In the genomic region with DNA sequence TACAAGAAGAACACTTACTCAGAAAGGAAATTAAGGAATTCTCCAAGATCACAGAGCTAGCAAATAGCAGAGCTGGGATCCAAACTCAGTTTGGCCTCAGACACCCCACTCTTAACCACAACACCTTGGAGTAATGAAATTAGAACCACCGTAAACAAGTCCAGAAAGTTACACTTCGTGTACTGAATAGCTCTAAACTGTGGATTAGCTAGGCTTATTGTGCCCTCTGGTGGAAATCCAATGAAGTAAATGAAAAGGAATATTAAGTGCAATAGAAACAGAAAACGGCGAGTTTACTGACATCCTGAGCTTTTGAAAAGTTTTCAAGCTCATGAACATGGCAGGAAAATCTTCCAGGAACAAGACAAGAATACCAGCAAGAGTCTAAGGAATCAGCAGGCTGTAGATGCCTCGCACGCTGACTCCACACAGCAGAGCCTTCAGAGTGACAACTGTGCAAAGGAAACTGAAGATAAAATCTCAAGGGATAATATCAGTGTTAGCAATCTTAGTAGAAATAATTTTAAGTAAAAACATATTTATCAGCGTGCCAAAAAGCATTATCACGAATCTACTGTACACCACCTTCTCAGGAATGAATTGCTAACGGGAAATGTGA, we compare ENCODE assay signal across 8 cellular contexts. TPM values are rescaled to one million over a fixed set of nuclear protein-coding genes. Genes with fewer than 3 reads are reported as not detected.
A peak's percentile ranks its signal among the peaks of the same experiment; 100 is the strongest.
DNase-seq lines count a peak whose midpoint lies in the region; ATAC-seq, FAIRE-seq and TF ChIP-seq lines count a peak whose summit lies in the region.

No MANE protein-coding gene starts in this region.

- no TSS peak for BruUV-seq in GM12878 (replicated peaks; lab: Mats Ljungman, UMichigan)

- H4K20me1 ChIP-seq in GM12878 (ENCODE audit: control insufficient read depth, insufficient read depth): no peaks in the 10 kb centered on the region

- H2AFZ ChIP-seq in GM12878 (ENCODE audit: control insufficient read depth, low read depth, low read length): peak overlapping the region; percentile 6

- H3K9me3 Mint-ChIP-seq in CD8-positive, alpha-beta T cell: no peaks in the 10 kb centered on the region

- intact Hi-C loops in CD8-positive, alpha-beta T cell (cut with DNase I, micrococcal nuclease): loop anchor here (1.0 to 10.0 kb wide), 4 partner anchors 74 to 1273 kb away; no protein-coding TSS in a partner anchor
- intact Hi-C loops in GM12878 (cut with micrococcal nuclease; ENCODE audit: unreplicated experiment) (loop anchor here (1.0 to 2.0 kb wide), 2 partner anchors 84 to 199 kb away; no protein-coding TSS in a partner anchor), kidney (cut with DNase I) (no loop called here)

- POLR2A ChIA-PET in CD8-positive, alpha-beta T cell (lab: Charles Lee): no interaction called here
- POLR2A ChIA-PET in GM12878 (lab: Charles Lee): no interaction called here

- TF ChIP-seq POLR2A in GM12878 (IDR thresholded peaks at IDR 0.05; ENCODE audit: low read depth, low read length): no peak

- H3K79me2 ChIP-seq in GM12878 (ENCODE audit: control insufficient read depth, insufficient read depth, low read length): no peaks in the 10 kb centered on the region

- no peaks in the 10 kb centered on the region for H3K4me1 ChIP-seq in CD8-positive, alpha-beta T cell (ENCODE audit: insufficient read depth, low read length)
- no peaks in the 10 kb centered on the region for H3K4me1 ChIP-seq in GM12878 (ENCODE audit: control insufficient read depth, insufficient read depth, low read length)
- H3K4me1 ChIP-seq in kidney (ENCODE audit: control insufficient read depth in 1 of 2, insufficient read depth in 1 of 2, low read depth in 1 of 2, low read length in 2 of 2): no peaks in the 10 kb centered on the region

- peak; percentile 49 for FAIRE-seq in GM12878 (lab: Jason Lieb, UNC)
- FAIRE-seq in kidney (lab: Jason Lieb, UNC): peak; percentile 77

- SMC1A ChIA-PET in GM12878 (lab: Charles Lee; ENCODE audit: uncharacterized antibody, unreplicated experiment): interaction anchor here (0.7 to 1.9 kb wide), 14 partner anchors 10 to 396 kb away, joined by 3 to 10 read pairs (median 4); no protein-coding TSS in a partner anchor

- TF ChIP-seq CTCF in CD8-positive, alpha-beta T cell (IDR thresholded peaks at IDR 0.05): peak; percentile 63
- TF ChIP-seq CTCF in GM12878 (IDR thresholded peaks at IDR 0.05 in 2 of 3, conservative IDR thresholded peaks at IDR 0.05 in 1 of 3; ENCODE audit: control insufficient read depth in 2 of 3, extremely low read depth in 1 of 3, insufficient read depth in 1 of 3, low read depth in 3 of 3, low read length in 3 of 3): peak; percentile 54 to 62 (median 60)
- TF ChIP-seq CTCF in kidney (IDR thresholded peaks at IDR 0.05; ENCODE audit: borderline replicate concordance, extremely low read depth, insufficient read depth): peak; percentile 52

- no peak for TF ChIP-seq EP300 in GM12878 (IDR thresholded peaks at IDR 0.05; ENCODE audit: borderline replicate concordance in 1 of 2, control insufficient read depth in 1 of 2, low read depth in 2 of 2, low read length in 2 of 2)

- no peak overlapping the region for H3K27ac Mint-ChIP-seq in CD8-positive, alpha-beta T cell

- no peak overlapping the region for H3K9ac ChIP-seq in GM12878 (ENCODE audit: control insufficient read depth, insufficient read depth, low read length)
- H3K9ac ChIP-seq in kidney (ENCODE audit: low read length in 2 of 2): peak overlapping the region in 1 of 2 donors; percentile 13

- H3K4me3 Mint-ChIP-seq in CD8-positive, alpha-beta T cell: no peak overlapping the region

- H3K27ac ChIP-seq in CD8-positive, alpha-beta T cell (ENCODE audit: low read depth, low read length): no peak overlapping the region
- no peak overlapping the region for H3K27ac ChIP-seq in GM12878 (ENCODE audit: control insufficient read depth, insufficient read depth)
- H3K27ac ChIP-seq in kidney (ENCODE audit: low read depth in 2 of 2, low read length in 2 of 2): no peak overlapping the region

- no peak for DNase-seq in CD8-positive, alpha-beta T cell
- DNase-seq in NCI-H2227 (lab: John Stamatoyannopoulos, UW; ENCODE audit: unreplicated experiment): peak; percentile 21
- no peak for DNase-seq in GM12878 (ENCODE audit: low read depth, low spot score)
- DNase-seq in kidney: no peak
- DNase-seq in stromal cell of bone marrow (ENCODE audit: low read depth): peak; percentile 36
- DNase-seq in activated CD8-positive, alpha-beta memory T cell treated with anti-CD3 and anti-CD28 coated beads, Interleukin-2, amount 50 U/mL, for 48 hours: no peak

- RAD21 ChIA-PET in GM12878 (lab: Charles Lee; ENCODE audit: unreplicated experiment): interaction anchor here (0.7 to 1.3 kb wide), 8 partner anchors 30 to 391 kb away, joined by 3 to 6 read pairs (median 3); no protein-coding TSS in a partner anchor

- H3K4me1 Mint-ChIP-seq in CD8-positive, alpha-beta T cell (ENCODE audit: low read depth): peaks cover 7% of the 10 kb centered on the region

- peak; percentile 52 for ATAC-seq in CD8-positive, alpha-beta T cell
- peak; percentile 73 for ATAC-seq in GM18861 (IDR thresholded peaks at IDR 0.05; ENCODE audit: unreplicated experiment)
- peak; percentile 74 for ATAC-seq in HG02981 (IDR thresholded peaks at IDR 0.05; ENCODE audit: unreplicated experiment)
- ATAC-seq in GM12878: peak; percentile 91

- TF ChIP-seq RAD21 in GM12878 (IDR thresholded peaks at IDR 0.05; ENCODE audit: insufficient read depth, low read depth, low read length): peak; percentile 79

- H3K36me3 ChIP-seq in CD8-positive, alpha-beta T cell (ENCODE audit: insufficient read depth, low read length): no peaks in the 10 kb centered on the region
- no peaks in the 10 kb centered on the region for H3K36me3 ChIP-seq in GM12878 (ENCODE audit: control insufficient read depth in 2 of 2, insufficient read depth in 2 of 2, low read length in 1 of 2)
- H3K36me3 ChIP-seq in kidney (ENCODE audit: control insufficient read depth in 1 of 2, insufficient read depth in 2 of 2, low read length in 2 of 2): no peaks in the 10 kb centered on the region

- in situ Hi-C loops in GM12878 (cut with MboI): loop anchor here (5.0 kb wide), 1 partner anchor 91 kb away; no protein-coding TSS in a partner anchor

- H3K9me3 ChIP-seq in CD8-positive, alpha-beta T cell (ENCODE audit: low read length): no peaks in the 10 kb centered on the region
- no peaks in the 10 kb centered on the region for H3K9me3 ChIP-seq in GM12878 (replicated peaks; ENCODE audit: control insufficient read depth, insufficient read depth, low read length)
- H3K9me3 ChIP-seq in kidney (ENCODE audit: control insufficient read depth in 1 of 2, low read length in 2 of 2): no peaks in the 10 kb centered on the region

- 27% methylated on average over 9 of the region's 9 CpGs for WGBS in GM12878 (ENCODE audit: insufficient coverage, insufficient replicate concordance, low lambda C conversion rate, missing lambda C conversion rate)

- H3K27me3 Mint-ChIP-seq in CD8-positive, alpha-beta T cell (ENCODE audit: low read depth): peaks cover 23% of the 10 kb centered on the region

- H3K27me3 ChIP-seq in CD8-positive, alpha-beta T cell (ENCODE audit: insufficient read depth, low read length): no peaks in the 10 kb centered on the region
- no peaks in the 10 kb centered on the region for H3K27me3 ChIP-seq in GM12878 (replicated peaks in 1 of 2; ENCODE audit: control insufficient read depth in 2 of 2, insufficient read depth in 2 of 2, low read length in 1 of 2)

- CTCF ChIA-PET in CD8-positive, alpha-beta T cell (lab: Charles Lee): interaction anchor here (0.6 to 1.3 kb wide), 11 partner anchors 9 to 728 kb away, joined by 3 to 5 read pairs (median 3); no protein-coding TSS in a partner anchor
- CTCF ChIA-PET in GM12878 (lab: Yijun Ruan, JAX): interaction anchor here (0.6 to 3.4 kb wide), 46 partner anchors 8 to 1258 kb away, joined by 3 to 38 read pairs (median 3); no protein-coding TSS in a partner anchor

- no peak overlapping the region for H3K4me3 ChIP-seq in CD8-positive, alpha-beta T cell (ENCODE audit: low read depth, low read length)
- no peak overlapping the region for H3K4me3 ChIP-seq in GM12878
- peak overlapping the region; percentile 24 to 30 for H3K4me3 ChIP-seq in kidney (ENCODE audit: low read length in 2 of 2)

- H3K36me3 Mint-ChIP-seq in CD8-positive, alpha-beta T cell: no peaks in the 10 kb centered on the region

- no peak overlapping the region for H3K4me2 ChIP-seq in GM12878 (ENCODE audit: control insufficient read depth, insufficient read depth)

RNA-seq across cellular contexts. Expression of a gene that starts 34.6 kb away (rescaled TPM):
- 1 to 10 TPM; 3.0 to 3.9 TPM for total RNA-seq in CD8-positive, alpha-beta T cell
- total RNA-seq in GM12878 (2013; cell fraction: nucleolus; rRNA removed): 23.9 and 24.4 TPM in 2 replicates
- total RNA-seq in GM12878 (2014; rRNA removed) (30.7 and 36.5 TPM in 2 replicates), GM12878 (2014; rRNA removed; fragmentation: Illumina TruSeq; extraction: Trizol) (48.0 and 48.2 TPM in 2 replicates), GM12878 (2021) (35.6 and 37.5 TPM in 2 replicates), kidney (4.5 TPM)
- polyA plus RNA-seq in GM12878 (2011; ENCODE audit: low read depth): 12.0 TPM
- polyA plus RNA-seq in GM12878 (2011; rRNA removed) (37.9 and 69.7 TPM in 2 replicates), GM12878 (2014; fragmentation: Illumina TruSeq; extraction: Trizol) (53.0 and 62.5 TPM in 2 replicates), GM12878 (2014; fragmentation: Nextera tagmentation; extraction: Ambion mirVana) (10 to 100 TPM; 13.6 to 19.3 TPM), GM12878 (2014; rRNA removed) (25.9 and 32.4 TPM in 2 replicates), GM12878 (2016; fragmentation: Nextera tagmentation; extraction: Ambion mirVana) (10 to 100 TPM; 57.2 to 62.2 TPM), kidney (ENCODE audit: insufficient read depth, low read depth, low replicate concordance) (1.8 TPM)
- 17.2 and 19.3 TPM in 2 replicates for polyA plus RNA-seq in GM12878 (2011; cell fraction: cytosol; rRNA removed)
- polyA plus RNA-seq in GM12878 (2011; cell fraction: nucleus; rRNA removed): 18.4 and 21.7 TPM in 2 replicates
- 20.8 and 23.5 TPM in 2 replicates for polyA plus RNA-seq in GM12878 (2012)
- 17.4 and 23.8 TPM in 2 replicates for polyA minus RNA-seq in GM12878 (2011; rRNA and poly(A)+ RNA removed)
- 12.2 and 14.2 TPM in 2 replicates for polyA minus RNA-seq in GM12878 (2011; cell fraction: cytosol; rRNA and poly(A)+ RNA removed)
- 15.0 and 24.7 TPM in 2 replicates for polyA minus RNA-seq in GM12878 (2011; cell fraction: nucleus; rRNA and poly(A)+ RNA removed)

RNA-seq across cellular contexts. Expression of a gene that starts 54.2 kb away (rescaled TPM):
- 10 to 100 TPM; 10.5 to 13.4 TPM for total RNA-seq in CD8-positive, alpha-beta T cell
- 47.7 and 51.3 TPM in 2 replicates for total RNA-seq in GM12878 (2013; cell fraction: nucleolus; rRNA removed)
- total RNA-seq in GM12878 (2014; rRNA removed): 12.5 and 13.0 TPM in 2 replicates
- 15.4 and 15.6 TPM in 2 replicates for total RNA-seq in GM12878 (2014; rRNA removed; fragmentation: Illumina TruSeq; extraction: Trizol)
- total RNA-seq in GM12878 (2021): 18.9 and 19.3 TPM in 2 replicates
- 6.7 TPM for polyA plus RNA-seq in GM12878 (2011; ENCODE audit: low read depth)
- 16.9 and 24.7 TPM in 2 replicates for polyA plus RNA-seq in GM12878 (2011; rRNA removed)
- polyA plus RNA-seq in GM12878 (2011; cell fraction: cytosol; rRNA removed): 6.0 and 6.1 TPM in 2 replicates
- 15.5 and 15.9 TPM in 2 replicates for polyA plus RNA-seq in GM12878 (2011; cell fraction: nucleus; rRNA removed)
- 10.3 and 12.5 TPM in 2 replicates for polyA plus RNA-seq in GM12878 (2012)
- 16.6 and 18.5 TPM in 2 replicates for polyA plus RNA-seq in GM12878 (2014; fragmentation: Illumina TruSeq; extraction: Trizol)
- polyA plus RNA-seq in GM12878 (2014; fragmentation: Nextera tagmentation; extraction: Ambion mirVana): 1 to 10 TPM; 5.1 to 9.0 TPM
- 12.6 and 12.8 TPM in 2 replicates for polyA plus RNA-seq in GM12878 (2014; rRNA removed)
- 10 to 100 TPM; 20.5 to 21.6 TPM for polyA plus RNA-seq in GM12878 (2016; fragmentation: Nextera tagmentation; extraction: Ambion mirVana)
- polyA minus RNA-seq in GM12878 (2011; rRNA and poly(A)+ RNA removed): 6.8 and 11.8 TPM in 2 replicates
- polyA minus RNA-seq in GM12878 (2011; cell fraction: cytosol; rRNA and poly(A)+ RNA removed): 4.0 and 4.6 TPM in 2 replicates
- polyA minus RNA-seq in GM12878 (2011; cell fraction: nucleus; rRNA and poly(A)+ RNA removed): 26.4 and 34.2 TPM in 2 replicates
- 15.8 TPM for total RNA-seq in kidney
- polyA plus RNA-seq in kidney (ENCODE audit: insufficient read depth, low read depth, low replicate concordance): 19.2 TPM

Comparison
In these comparisons a context has a peak if more than half of its experiments do, and no peak if none do; other contexts are left out.
1. DNase-seq: peak in NCI-H2227 (single experiment) and stromal cell of bone marrow (single experiment); none in CD8-positive, alpha-beta T cell (0 of 7), GM12878 (single experiment), kidney (single experiment) and activated CD8-positive, alpha-beta memory T cell treated with anti-CD3 and anti-CD28 coated beads, Interleukin-2, amount 50 U/mL, for 48 hours (single experiment).
2. H3K4me3 ChIP-seq: peak in kidney (2 of 2); none in CD8-positive, alpha-beta T cell (single experiment) and GM12878 (single experiment).
3. Peak in every context shown above with its lines, with median percentiles within 50 percentile points of each other: ATAC-seq and CTCF ChIP-seq.